ENCODE assay signal across 13 cellular contexts in the genomic region with DNA sequence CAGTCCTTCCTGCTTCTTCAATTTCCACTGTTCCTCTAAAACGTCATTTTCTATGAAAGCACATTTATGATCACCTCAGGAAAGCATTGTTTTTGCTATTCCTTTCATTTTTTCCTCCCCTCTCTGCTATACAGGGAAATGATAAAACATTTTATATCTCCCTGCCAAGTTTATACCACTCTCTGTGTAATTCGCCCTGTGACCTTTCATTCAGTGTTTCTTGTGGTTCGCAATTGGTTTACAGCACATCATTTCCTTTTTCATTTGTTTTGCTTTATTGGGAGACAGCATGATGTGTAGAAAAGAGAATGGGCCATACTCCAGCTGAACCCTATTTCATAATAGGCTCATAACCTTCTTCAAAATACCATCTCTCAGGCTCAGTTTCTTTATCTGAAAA.
DNase-seq lines count a peak whose midpoint lies in the region; ATAC-seq, FAIRE-seq and TF ChIP-seq lines count a peak whose summit lies in the region.
"Had no signal": no experiment of that assay in that cellular context is flagged by ENCODE, and none has a peak within 500 bp of the region (broad histone marks: within the 10 kb centered on the region; RNA-seq: fewer than 3 reads in every experiment).

No MANE protein-coding gene starts in this region.

- peak overlapping the region; percentile 56 for H3K4me2 ChIP-seq in Loucy (ENCODE audit: low read depth, low read length, poor library complexity, severe bottlenecking)
- H3K4me2 ChIP-seq: BLaER1 treated with 17β-estradiol and CSF1 and Interleukin-3, amounts not matched to agents 10 nM and 100 nM had no signal

- DNase-seq in AG04450 (ENCODE audit: low read depth, low spot score) (peak; percentile 34), mucosa of descending colon (peak in 1 of 3 donors; percentile 26), vagina (ENCODE audit: extremely low spot score in 2 of 2) (no peak), GM19239 (ENCODE audit: insufficient read length, low spot score) (no peak), NCI-H2107 treated with DMSO at 0.1 percent for 48 hours (lab: John Stamatoyannopoulos, UW; ENCODE audit: unreplicated experiment) (no peak)
- DNase-seq in activated naive CD4-positive, alpha-beta T cell (lab: John Stamatoyannopoulos, UW) = no peak
- DNase-seq: activated CD4-positive, alpha-beta T cell treated with anti-CD3 and anti-CD28 coated beads, Interleukin-2, amount 10 ng/mL, durations not matched to agents 7 days and 5 days had no signal

- intact Hi-C loops in mucosa of descending colon (cut with DNase I, micrococcal nuclease) (no loop called here), vagina (cut with DNase I) (no loop called here)

- H4K20me1 ChIP-seq in Loucy (ENCODE audit: insufficient read depth, low read length, poor library complexity, severe bottlenecking) = no peaks in the 10 kb centered on the region
- H4K20me1 ChIP-seq: BLaER1 treated with 17β-estradiol and CSF1 and Interleukin-3, amounts not matched to agents 10 nM and 100 nM had no signal

- H3K9me2 ChIP-seq in Loucy (replicated peaks; ENCODE audit: low read depth, low read length) = no peaks in the 10 kb centered on the region

- peak overlapping the region; percentile 1 for H3K9ac ChIP-seq in Loucy (ENCODE audit: low read depth, low read length, poor library complexity, severe bottlenecking)
- H3K9ac ChIP-seq: BLaER1 treated with 17β-estradiol and CSF1 and Interleukin-3, amounts not matched to agents 10 nM and 100 nM had no signal

- peak; percentile 76 for ATAC-seq in mucosa of descending colon

- POLR2A ChIA-PET in AG04450 (lab: Yijun Ruan, JAX) = no interaction called here

- H3K27me3 ChIP-seq in AG04450 (ENCODE audit: control insufficient read depth, insufficient read depth, low read length) (no peaks in the 10 kb centered on the region), Loucy (ENCODE audit: insufficient read depth, low read length, poor library complexity, severe bottlenecking) (no peaks in the 10 kb centered on the region), vagina (no peaks in the 10 kb centered on the region)
- H3K27me3 ChIP-seq: BLaER1 treated with 17β-estradiol and CSF1 and Interleukin-3, amounts not matched to agents 10 nM and 100 nM; breast epithelium had no signal

- H3K4me3 ChIP-seq in AG04450 (ENCODE audit: low read depth, low read length) (no peak overlapping the region), Loucy (ENCODE audit: low read length, poor library complexity, severe bottlenecking) (peak overlapping the region; percentile 7), mucosa of descending colon (no peak overlapping the region), vagina (no peak overlapping the region)
- H3K4me3 ChIP-seq: BLaER1 treated with 17β-estradiol and CSF1 and Interleukin-3, amounts not matched to agents 10 nM and 100 nM; breast epithelium had no signal

- H2AFZ ChIP-seq in Loucy (ENCODE audit: low read length) = peak overlapping the region; percentile 60

- TF ChIP-seq CTCF in AG04450 (IDR thresholded peaks at IDR 0.05; ENCODE audit: low read depth, low read length) = no peak
- TF ChIP-seq CTCF in Loucy (conservative IDR thresholded peaks at IDR 0.05; ENCODE audit: low read length) = no peak
- no peak for TF ChIP-seq CTCF in mucosa of descending colon (IDR thresholded peaks at IDR 0.05)
- TF ChIP-seq CTCF in vagina (IDR thresholded peaks at IDR 0.05) = no peak

- H3K27ac ChIP-seq in AG04450 (ENCODE audit: low read depth, low read length) = no peak overlapping the region
- H3K27ac ChIP-seq in vagina = no peak overlapping the region
- H3K27ac ChIP-seq: BLaER1 treated with 17β-estradiol and CSF1 and Interleukin-3, amounts not matched to agents 10 nM and 100 nM; breast epithelium had no signal

- H3K36me3 ChIP-seq in Loucy (ENCODE audit: insufficient read depth, low read length) (no peaks in the 10 kb centered on the region), mucosa of descending colon (ENCODE audit: low read depth) (no peaks in the 10 kb centered on the region), vagina (no peaks in the 10 kb centered on the region)
- H3K36me3 ChIP-seq: BLaER1 treated with 17β-estradiol and CSF1 and Interleukin-3, amounts not matched to agents 10 nM and 100 nM; breast epithelium had no signal

- no peak for TF ChIP-seq POLR2A in vagina (IDR thresholded peaks at IDR 0.05)

- H3K79me2 ChIP-seq in Loucy (ENCODE audit: insufficient read depth, low read length) = no peaks in the 10 kb centered on the region

- H3K9me3 ChIP-seq in AG04450 (ENCODE audit: control insufficient read depth, insufficient read depth, low read length) (no peaks in the 10 kb centered on the region), Loucy (ENCODE audit: insufficient read depth, low read depth, low read length) (no peaks in the 10 kb centered on the region), mucosa of descending colon (no peaks in the 10 kb centered on the region), vagina (no peaks in the 10 kb centered on the region)
- H3K9me3 ChIP-seq: breast epithelium had no signal

- no peaks in the 10 kb centered on the region for H3F3A ChIP-seq in Loucy (ENCODE audit: low read depth)

- FAIRE-seq in colon (lab: Jason Lieb, UNC) = peak; percentile 89
- no peak for FAIRE-seq in GM19239 (lab: Jason Lieb, UNC)
- FAIRE-seq: GM12892, RCC 7860 had no signal

- H3K4me1 ChIP-seq in Loucy (ENCODE audit: insufficient read depth, low read length, poor library complexity, severe bottlenecking) (peaks cover 18% of the 10 kb centered on the region), mucosa of descending colon (ENCODE audit: low read depth) (peaks cover 11% of the 10 kb centered on the region), vagina (no peaks in the 10 kb centered on the region)
- H3K4me1 ChIP-seq: breast epithelium had no signal

- CTCF ChIA-PET in AG04450 (lab: Charles Lee) = no interaction called here
